4 cellular contexts compared by ENCODE assay signal in the genomic region with DNA sequence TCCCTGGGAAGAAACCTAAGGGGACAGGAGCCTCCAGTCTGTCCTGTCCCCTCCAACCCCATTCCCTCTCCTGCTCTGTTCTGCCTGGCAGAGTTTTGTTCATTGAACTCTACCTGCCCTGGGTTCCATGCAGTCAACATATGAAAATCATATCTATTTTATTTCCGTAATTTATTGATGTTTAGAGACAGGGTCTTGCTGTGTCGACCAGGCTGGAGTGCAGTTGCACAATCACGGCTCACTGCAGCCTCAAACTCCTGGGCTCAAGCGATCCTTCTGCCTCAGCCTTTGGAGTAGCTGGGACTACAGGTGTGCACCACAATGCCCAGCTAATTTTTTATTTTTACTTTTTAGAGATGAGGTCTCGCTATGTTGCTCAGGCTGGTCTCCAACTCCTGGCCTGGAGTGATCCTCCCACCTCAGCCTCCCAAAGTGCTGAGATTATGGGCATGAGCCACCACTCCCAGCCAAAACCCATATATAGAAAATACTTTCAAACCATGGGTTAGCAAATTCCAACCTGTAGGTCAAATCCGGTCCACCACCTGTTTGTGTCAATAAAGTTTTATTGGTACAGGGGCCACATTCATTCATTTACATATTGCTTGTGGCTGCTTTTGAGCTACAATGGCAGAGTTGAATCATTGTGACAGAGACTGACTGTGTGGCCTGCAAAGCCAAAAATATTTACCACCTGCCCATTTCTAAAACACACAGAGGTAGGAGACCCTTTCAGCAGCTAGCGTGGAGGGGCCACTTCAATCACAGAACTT.
A peak's percentile ranks its signal among the peaks of the same experiment; 100 is the strongest.
TF ChIP-seq lines count a peak whose summit lies in the region.

No MANE protein-coding gene starts in this region.

TF ChIP-seq in HEK293, 187 proteins besides CTCF, POLR2A, EP300 and RAD21 (continues in another document):
- no peak for TF ChIP-seq BCL6B (tag by site-specific recombination; IDR thresholded peaks at IDR 0.05)
- TF ChIP-seq ZNF280C (tag by site-specific recombination; IDR thresholded peaks at IDR 0.05): no peak
- 0 out of 2 replicates have a peak, but pooled peaks have one; percentile 34 for TF ChIP-seq SCRT2 (tag by site-specific recombination; IDR thresholded peaks at IDR 0.05)
- TF ChIP-seq ZNF37A (tag by site-specific recombination; IDR thresholded peaks at IDR 0.05): no peak
- TF ChIP-seq ZNF394 (tag by site-specific recombination; IDR thresholded peaks at IDR 0.05; ENCODE audit: borderline replicate concordance): peak; percentile 17; the same call in 1 of the 2 replicates
- TF ChIP-seq ZNF654 (tag by site-specific recombination; IDR thresholded peaks at IDR 0.05; ENCODE audit: low read depth): no peak
- TF ChIP-seq ZNF488 (tag by site-specific recombination; IDR thresholded peaks at IDR 0.05): no peak
- no peak for TF ChIP-seq HOXD13 (CRISPR knock-in tag; IDR thresholded peaks at IDR 0.05; ENCODE audit: borderline replicate concordance)

TF ChIP-seq in IMR-90, 13 proteins besides CTCF, POLR2A, EP300 and RAD21:
- TF ChIP-seq NFE2L2 (IDR thresholded peaks at IDR 0.05; ENCODE audit: low read depth, low read length) (no peak), CEBPB (IDR thresholded peaks at IDR 0.05; ENCODE audit: low read depth, low read length) (0 out of 2 replicates have a peak, but pooled peaks have one; percentile 5)
TF ChIP-seq in IMR-90: peak in this region for 1.

TF ChIP-seq in GM12878, 131 proteins besides CTCF, POLR2A, EP300 and RAD21:
- TF ChIP-seq, protein P1, sequence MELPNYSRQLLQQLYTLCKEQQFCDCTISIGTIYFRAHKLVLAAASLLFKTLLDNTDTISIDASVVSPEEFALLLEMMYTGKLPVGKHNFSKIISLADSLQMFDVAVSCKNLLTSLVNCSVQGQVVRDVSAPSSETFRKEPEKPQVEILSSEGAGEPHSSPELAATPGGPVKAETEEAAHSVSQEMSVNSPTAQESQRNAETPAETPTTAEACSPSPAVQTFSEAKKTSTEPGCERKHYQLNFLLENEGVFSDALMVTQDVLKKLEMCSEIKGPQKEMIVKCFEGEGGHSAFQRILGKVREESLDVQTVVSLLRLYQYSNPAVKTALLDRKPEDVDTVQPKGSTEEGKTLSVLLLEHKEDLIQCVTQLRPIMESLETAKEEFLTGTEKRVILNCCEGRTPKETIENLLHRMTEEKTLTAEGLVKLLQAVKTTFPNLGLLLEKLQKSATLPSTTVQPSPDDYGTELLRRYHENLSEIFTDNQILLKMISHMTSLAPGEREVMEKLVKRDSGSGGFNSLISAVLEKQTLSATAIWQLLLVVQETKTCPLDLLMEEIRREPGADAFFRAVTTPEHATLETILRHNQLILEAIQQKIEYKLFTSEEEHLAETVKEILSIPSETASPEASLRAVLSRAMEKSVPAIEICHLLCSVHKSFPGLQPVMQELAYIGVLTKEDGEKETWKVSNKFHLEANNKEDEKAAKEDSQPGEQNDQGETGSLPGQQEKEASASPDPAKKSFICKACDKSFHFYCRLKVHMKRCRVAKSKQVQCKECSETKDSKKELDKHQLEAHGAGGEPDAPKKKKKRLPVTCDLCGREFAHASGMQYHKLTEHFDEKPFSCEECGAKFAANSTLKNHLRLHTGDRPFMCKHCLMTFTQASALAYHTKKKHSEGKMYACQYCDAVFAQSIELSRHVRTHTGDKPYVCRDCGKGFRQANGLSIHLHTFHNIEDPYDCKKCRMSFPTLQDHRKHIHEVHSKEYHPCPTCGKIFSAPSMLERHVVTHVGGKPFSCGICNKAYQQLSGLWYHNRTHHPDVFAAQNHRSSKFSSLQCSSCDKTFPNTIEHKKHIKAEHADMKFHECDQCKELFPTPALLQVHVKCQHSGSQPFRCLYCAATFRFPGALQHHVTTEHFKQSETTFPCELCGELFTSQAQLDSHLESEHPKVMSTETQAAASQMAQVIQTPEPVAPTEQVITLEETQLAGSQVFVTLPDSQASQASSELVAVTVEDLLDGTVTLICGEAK (IDR thresholded peaks at IDR 0.05; ENCODE audit: borderline replicate concordance): peak; percentile 76
- no peak for TF ChIP-seq ZNF217 (IDR thresholded peaks at IDR 0.05)
TF ChIP-seq in GM12878: peak in this region for 1.

TF ChIP-seq in HEK293T, 16 proteins besides CTCF, POLR2A, EP300 and RAD21:
- TF ChIP-seq CTBP1 (IDR thresholded peaks at IDR 0.05; ENCODE audit: borderline replicate concordance) (no peak), NFRKB (IDR thresholded peaks at IDR 0.05) (no peak), FOXA1 (IDR thresholded peaks at IDR 0.05) (no peak), TARDBP (IDR thresholded peaks at IDR 0.05) (no peak), ARNT (IDR thresholded peaks at IDR 0.05) (no peak), ELF4 (IDR thresholded peaks at IDR 0.05) (no peak), SP1 (IDR thresholded peaks at IDR 0.05) (no peak), L3MBTL2 (conservative IDR thresholded peaks at IDR 0.05) (no peak), HDGF (IDR thresholded peaks at IDR 0.05; ENCODE audit: borderline replicate concordance) (no peak), LEF1 (IDR thresholded peaks at IDR 0.05; ENCODE audit: borderline replicate concordance) (no peak), ZNF384 (IDR thresholded peaks at IDR 0.05) (no peak), SUZ12 (IDR thresholded peaks at IDR 0.05) (no peak), PKNOX1 (IDR thresholded peaks at IDR 0.05) (no peak), FOXK2 (IDR thresholded peaks at IDR 0.05) (no peak), FOXM1 (IDR thresholded peaks at IDR 0.05; ENCODE audit: borderline replicate concordance) (no peak), BHLHE40 (IDR thresholded peaks at IDR 0.05; ENCODE audit: borderline replicate concordance) (no peak)
